19 cellular contexts compared by ENCODE assay signal in the genomic region with DNA sequence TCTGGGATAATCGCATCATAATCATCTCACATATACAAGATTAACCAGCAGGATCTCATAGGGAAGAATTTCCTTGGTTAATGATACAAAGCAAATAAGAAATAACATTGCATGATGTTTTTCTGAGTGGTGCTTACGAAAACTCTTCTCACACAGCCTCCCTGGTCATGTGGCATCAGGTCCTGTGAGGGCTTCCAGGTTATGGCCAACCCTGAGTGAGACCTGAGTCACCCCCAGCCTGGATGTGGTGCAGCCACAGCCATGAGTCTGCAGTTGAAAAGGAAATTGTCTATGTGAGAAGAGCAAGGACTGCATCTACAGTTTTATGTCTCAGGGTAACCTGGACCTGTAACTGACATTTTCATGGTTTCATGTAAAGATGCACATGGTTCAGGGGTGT.
DNase-seq lines count a peak whose midpoint lies in the region; ATAC-seq and TF ChIP-seq lines count a peak whose summit lies in the region.
"Had no signal": no experiment of that assay in that cellular context is flagged by ENCODE, and none has a peak within 500 bp of the region (broad histone marks: within the 10 kb centered on the region; RNA-seq: fewer than 3 reads in every experiment).

No MANE protein-coding gene starts in this region.

- peak overlapping the region; percentile 27 for H2AFZ ChIP-seq in OCI-LY7 (ENCODE audit: low read length)
- H2AFZ ChIP-seq: parathyroid adenoma had no signal

- H3K79me2 ChIP-seq in DOHH2 (ENCODE audit: control insufficient read depth, low read length) (no peaks in the 10 kb centered on the region), OCI-LY7 (ENCODE audit: insufficient read depth, low read depth, low read length) (no peaks in the 10 kb centered on the region)
- H3K79me2 ChIP-seq: parathyroid adenoma had no signal

- TF ChIP-seq CTCF in DOHH2 (IDR thresholded peaks at IDR 0.05; ENCODE audit: low read depth, low read length, poor library complexity, severe bottlenecking), result no peak
- no peak for TF ChIP-seq CTCF in OCI-LY7 (conservative IDR thresholded peaks at IDR 0.05; ENCODE audit: low read length)
- no peak for TF ChIP-seq CTCF in epithelial cell of proximal tubule (conservative IDR thresholded peaks at IDR 0.05; ENCODE audit: low read depth, low read length)
- no peak for TF ChIP-seq CTCF in left lung (IDR thresholded peaks at IDR 0.05)

- H3K27me3 ChIP-seq in DOHH2 (ENCODE audit: control insufficient read depth, low read length) (no peaks in the 10 kb centered on the region), left lung (peaks cover 0 to 47% of the 10 kb centered on the region in 2 donors)
- H3K27me3 ChIP-seq: brain microvascular endothelial cell had no signal

- ATAC-seq in GM21717 (IDR thresholded peaks at IDR 0.05; ENCODE audit: unreplicated experiment) (no peak), HG03196 (IDR thresholded peaks at IDR 0.05; ENCODE audit: unreplicated experiment) (no peak), left lung (no peak), GM18870 (IDR thresholded peaks at IDR 0.05; ENCODE audit: unreplicated experiment) (no peak)
- ATAC-seq: K562 had no signal

- in situ Hi-C loops in ACHN (cut with HindIII; ENCODE audit: low pct_ligation_motif_present, low pct_unique_long_range_greater_than_20kb, low sequenced_read_pairs), result no loop called here

- peaks cover 60% of the 10 kb centered on the region for H3K4me1 ChIP-seq in DOHH2 (ENCODE audit: control insufficient read depth, low read length)
- H3K4me1 ChIP-seq in OCI-LY7 (ENCODE audit: insufficient read depth, low read length, poor library complexity, severe bottlenecking), result peaks cover 73% of the 10 kb centered on the region
- H3K4me1 ChIP-seq in left lung, result no peaks in the 10 kb centered on the region
- H3K4me1 ChIP-seq: parathyroid adenoma had no signal

- intact Hi-C loops in OCI-LY7 (cut with micrococcal nuclease; ENCODE audit: unreplicated experiment), result loop anchor here (2.0 to 5.0 kb wide), 2 partner anchors 141 to 257 kb away; no protein-coding TSS in a partner anchor
- intact Hi-C loops in left lung (cut with DNase I), result loop anchor here in 1 of 2 donors (5.0 kb wide), 1 partner anchor 142 kb away; no protein-coding TSS in a partner anchor

- H4K20me1 ChIP-seq in DOHH2 (ENCODE audit: control insufficient read depth, insufficient read depth, low read depth, low read length) (no peaks in the 10 kb centered on the region), OCI-LY7 (ENCODE audit: insufficient read depth, low read length) (no peaks in the 10 kb centered on the region)

- H3K4me2 ChIP-seq in DOHH2 (ENCODE audit: low read length), result peak overlapping the region; percentile 80
- peak overlapping the region; percentile 80 for H3K4me2 ChIP-seq in OCI-LY7 (ENCODE audit: low read length)

- DNase-seq in ACHN (peak; percentile 16), OCI-LY7 (ENCODE audit: low spot score) (peak; percentile 53), epithelial cell of proximal tubule (ENCODE audit: low read depth) (peak; percentile 25), left lung (no peak)
- DNase-seq: activated CD4-positive, CD25-positive, alpha-beta regulatory T cell; brain microvascular endothelial cell; erythroblast; NCI-H1436; NCI-H2171; SHP77; stimulated activated CD4-positive, alpha-beta T cell treated with anti-CD3 and anti-CD28 coated beads, Interleukin-4, amount 100 ng/mL, for 4 hours; tibial artery had no signal

- H3K27ac ChIP-seq in DOHH2 (ENCODE audit: low read depth, low read length), result peak overlapping the region; percentile 45; the same call in 1 of the 2 replicates
- peak overlapping the region; percentile 78 for H3K27ac ChIP-seq in OCI-LY7 (ENCODE audit: low read depth, low read length, poor library complexity, severe bottlenecking)
- no peak overlapping the region for H3K27ac ChIP-seq in left lung
- H3K27ac ChIP-seq: brain microvascular endothelial cell, parathyroid adenoma, tibial artery had no signal

- peak overlapping the region; percentile 65; the same call in 1 of the 2 replicates for H3K4me3 ChIP-seq in DOHH2 (ENCODE audit: low read length)
- H3K4me3 ChIP-seq in OCI-LY7 (ENCODE audit: low read depth, low read length, poor library complexity, severe bottlenecking), result peak overlapping the region; percentile 64
- no peak overlapping the region for H3K4me3 ChIP-seq in epithelial cell of proximal tubule (ENCODE audit: low read depth, low read length)
- no peak overlapping the region for H3K4me3 ChIP-seq in left lung
- H3K4me3 ChIP-seq: K562, lung, tibial artery had no signal

- H3K9me3 ChIP-seq in DOHH2 (ENCODE audit: control insufficient read depth, insufficient read depth, low read length) (no peaks in the 10 kb centered on the region), OCI-LY7 (ENCODE audit: low read length) (no peaks in the 10 kb centered on the region), left lung (no peaks in the 10 kb centered on the region)
- H3K9me3 ChIP-seq: tibial artery had no signal

- CTCF ChIA-PET in OCI-LY7 (lab: Charles Lee; ENCODE audit: unreplicated experiment), result interaction anchor here (1.2 kb wide), 1 partner anchor 145 kb away, joined by 3 read pairs; no protein-coding TSS in a partner anchor

- H3K36me3 ChIP-seq in DOHH2 (ENCODE audit: control insufficient read depth, low read length), result no peaks in the 10 kb centered on the region
- no peaks in the 10 kb centered on the region for H3K36me3 ChIP-seq in OCI-LY7 (ENCODE audit: insufficient read depth, low read length)
- no peaks in the 10 kb centered on the region for H3K36me3 ChIP-seq in left lung
- H3K36me3 ChIP-seq: brain microvascular endothelial cell, tibial artery had no signal

- H3K9me2 ChIP-seq in DOHH2 (replicated peaks; ENCODE audit: control insufficient read depth, low read length), result no peaks in the 10 kb centered on the region
- no peaks in the 10 kb centered on the region for H3K9me2 ChIP-seq in OCI-LY7 (ENCODE audit: insufficient read depth, low read length)

- POLR2A ChIA-PET in OCI-LY7 (lab: Charles Lee), result interaction anchor here (0.7 to 1.3 kb wide), 2 partner anchors 127 to 183 kb away, joined by 3 to 5 read pairs; no protein-coding TSS in a partner anchor

- BruUV-seq in OCI-LY7 (replicated peaks; lab: Mats Ljungman, UMichigan), result no TSS peak

- peaks cover 3% of the 10 kb centered on the region for H3F3A ChIP-seq in DOHH2 (ENCODE audit: control insufficient read depth, insufficient read depth)

Comparison
In these comparisons a context has a peak if more than half of its experiments do, and no peak if none do; other contexts are left out.
1. DNase-seq: peak in ACHN (single experiment), OCI-LY7 (single experiment) and epithelial cell of proximal tubule (single experiment); none in left lung (0 of 2).
2. H3K27ac ChIP-seq: peak in DOHH2 (single experiment) and OCI-LY7 (single experiment); none in left lung (0 of 2).
3. H3K4me3 ChIP-seq: peak in DOHH2 (single experiment) and OCI-LY7 (single experiment); none in epithelial cell of proximal tubule (single experiment) and left lung (0 of 2).